Comparison of ENCODE assay signal across 10 cellular contexts in genomic region chr1:147177611-147178370, GRCh38. TPM values are rescaled to one million over a fixed set of nuclear protein-coding genes. Genes with fewer than 3 reads are reported as not detected.
A peak's percentile ranks its signal among the peaks of the same experiment; 100 is the strongest.
DNase-seq lines count a peak whose midpoint lies in the region; ATAC-seq and TF ChIP-seq lines count a peak whose summit lies in the region.
"Had no signal": no experiment of that assay in that cellular context is flagged by ENCODE, and none has a peak within 500 bp of the region (broad histone marks: within the 10 kb centered on the region; RNA-seq: fewer than 3 reads in every experiment).

No MANE protein-coding gene starts in this region.

- peaks cover 21% of the 10 kb centered on the region; the same call in 2 of the 3 replicates for H3K36me3 Mint-ChIP-seq in GM23338 (ENCODE audit: low read depth)
- H3K36me3 Mint-ChIP-seq in MCF 10A (ENCODE audit: insufficient read depth, unreplicated experiment): no peaks in the 10 kb centered on the region
- peaks cover 9 to 32% (median 18%) of the 10 kb centered on the region in 3 donors for H3K36me3 Mint-ChIP-seq in immature natural killer cell
- H3K36me3 Mint-ChIP-seq in stimulated activated naive B cell treated with anti-CD40 and anti-IgM and Interleukin-4, amounts not matched to agents 10 μg/mL and 1 μg/mL and 100 μg/mL, for 72 hours: peaks cover 11 to 19% of the 10 kb centered on the region in 2 donors

- H4K20me1 ChIP-seq in GM23338 (replicated peaks; ENCODE audit: insufficient read depth): no peaks in the 10 kb centered on the region

- peaks cover 12% of the 10 kb centered on the region; the same call in 1 of the 2 replicates for H3K4me1 ChIP-seq in GM23338 (ENCODE audit: insufficient read depth)

- ATAC-seq in GM23338 (peak; percentile 80), HG03342 (IDR thresholded peaks at IDR 0.05; ENCODE audit: unreplicated experiment) (no peak), HG02571 (IDR thresholded peaks at IDR 0.05; ENCODE audit: unreplicated experiment) (no peak)
- peak; percentile 45 to 59 for ATAC-seq in stimulated activated naive B cell treated with anti-CD40 and anti-IgM and Interleukin-4, amounts not matched to agents 10 μg/mL and 1 μg/mL and 100 μg/mL, for 72 hours (replicated peaks)

- peak overlapping the region; percentile 33 for H3K4me3 ChIP-seq in GM23338

- peaks cover 15% of the 10 kb centered on the region; the same call in 1 of the 2 replicates for H3K27me3 ChIP-seq in GM23338 (ENCODE audit: insufficient read depth)
- H3K27me3 ChIP-seq: heart left ventricle had no signal

- H3K4me3 Mint-ChIP-seq in GM23338 (no peak overlapping the region), MCF 10A (ENCODE audit: unreplicated experiment) (no peak overlapping the region), immature natural killer cell (peak overlapping the region in 4 of 5 donors; percentile 6 to 56 (median 13))
- peak overlapping the region; percentile 41 to 55 for H3K4me3 Mint-ChIP-seq in stimulated activated naive B cell treated with anti-CD40 and anti-IgM and Interleukin-4, amounts not matched to agents 10 μg/mL and 1 μg/mL and 100 μg/mL, for 72 hours
- H3K4me3 Mint-ChIP-seq: neural crest cell had no signal

- H3K27ac Mint-ChIP-seq in GM23338: no peak overlapping the region
- peak overlapping the region; percentile 24 for H3K27ac Mint-ChIP-seq in MCF 10A (ENCODE audit: low read depth, unreplicated experiment)
- no peak overlapping the region for H3K27ac Mint-ChIP-seq in immature natural killer cell
- peak overlapping the region; percentile 71 for H3K27ac Mint-ChIP-seq in stimulated activated naive B cell treated with anti-CD40 and anti-IgM and Interleukin-4, amounts not matched to agents 10 μg/mL and 1 μg/mL and 100 μg/mL, for 72 hours

- BruUV-seq in MCF 10A (replicated peaks; lab: Mats Ljungman, UMichigan): no TSS peak

- DNase-seq in GM23338 (ENCODE audit: low spot score) (peak; percentile 66), MCF 10A (ENCODE audit: unreplicated experiment) (peak; percentile 38), immature natural killer cell (no peak), DMS79 (lab: John Stamatoyannopoulos, UW) (no peak), SIG-M5 (lab: John Stamatoyannopoulos, UW) (no peak)
- no peak for DNase-seq in stimulated activated naive B cell treated with anti-CD40 and anti-IgM and Interleukin-4, amounts not matched to agents 10 μg/mL and 1 μg/mL and 100 μg/mL, for 72 hours

- peak overlapping the region; percentile 63; the same call in 1 of the 2 replicates for H2AFZ ChIP-seq in GM23338

- H3K27me3 Mint-ChIP-seq in GM23338 (ENCODE audit: insufficient read depth, low read depth, poor library complexity): peaks cover 8% of the 10 kb centered on the region
- no peaks in the 10 kb centered on the region for H3K27me3 Mint-ChIP-seq in MCF 10A (ENCODE audit: insufficient read depth, unreplicated experiment)
- H3K27me3 Mint-ChIP-seq in immature natural killer cell (ENCODE audit: low read depth in 3 of 3): peaks cover 0 to 5% (median 1%) of the 10 kb centered on the region in 3 donors
- peaks cover 0 to 4% of the 10 kb centered on the region in 2 donors for H3K27me3 Mint-ChIP-seq in stimulated activated naive B cell treated with anti-CD40 and anti-IgM and Interleukin-4, amounts not matched to agents 10 μg/mL and 1 μg/mL and 100 μg/mL, for 72 hours

- H3F3A ChIP-seq in GM23338 (replicated peaks; ENCODE audit: low read depth): no peaks in the 10 kb centered on the region

- H3K9me3 Mint-ChIP-seq in GM23338 (peaks cover 5% of the 10 kb centered on the region; the same call in 1 of the 3 replicates), MCF 10A (ENCODE audit: unreplicated experiment) (peaks cover 7% of the 10 kb centered on the region), immature natural killer cell (peaks cover 0 to 4% (median 0%) of the 10 kb centered on the region in 6 donors)
- no peaks in the 10 kb centered on the region for H3K9me3 Mint-ChIP-seq in stimulated activated naive B cell treated with anti-CD40 and anti-IgM and Interleukin-4, amounts not matched to agents 10 μg/mL and 1 μg/mL and 100 μg/mL, for 72 hours

- POLR2A ChIA-PET in MCF 10A (lab: Yijun Ruan, JAX): interaction anchor here (0.6 to 3.0 kb wide), 4 partner anchors 9 to 64 kb away, joined by 3 to 10 read pairs (median 3); partner anchors contain the start of gene CHD1L

- H3K9me2 ChIP-seq in GM23338 (ENCODE audit: insufficient read depth): no peaks in the 10 kb centered on the region

- H3K4me1 Mint-ChIP-seq in GM23338 (peaks cover 9% of the 10 kb centered on the region), MCF 10A (ENCODE audit: insufficient read depth, unreplicated experiment) (peaks cover 22% of the 10 kb centered on the region), immature natural killer cell (peaks cover 20 to 38% of the 10 kb centered on the region in 2 donors)
- H3K4me1 Mint-ChIP-seq in stimulated activated naive B cell treated with anti-CD40 and anti-IgM and Interleukin-4, amounts not matched to agents 10 μg/mL and 1 μg/mL and 100 μg/mL, for 72 hours: peaks cover 14 to 19% of the 10 kb centered on the region in 2 donors

- H3K36me3 ChIP-seq in GM23338 (ENCODE audit: insufficient read depth): no peaks in the 10 kb centered on the region

- peak overlapping the region; percentile 49 for H3K4me2 ChIP-seq in GM23338

- intact Hi-C loops in MCF 10A (cut with micrococcal nuclease): no loop called here

- H3K79me2 ChIP-seq in GM23338 (replicated peaks; ENCODE audit: insufficient read depth): no peaks in the 10 kb centered on the region; the same call in 1 of the 2 replicates

- CTCF ChIA-PET in MCF 10A (lab: Yijun Ruan, JAX): no interaction called here

- H3K27ac ChIP-seq in GM23338 (ENCODE audit: low read depth): no peak overlapping the region

- TF ChIP-seq CTCF in GM23338 (conservative IDR thresholded peaks at IDR 0.05; ENCODE audit: low read depth in 2 of 2) (peak in 1 of 2 experiments; percentile 4; a peak in 1 of 4 replicates), MCF 10A (IDR thresholded peaks at IDR 0.05; ENCODE audit: unreplicated experiment) (no peak)

TF ChIP-seq in GM23338, 12 proteins besides CTCF, POLR2A, EP300 and RAD21:
- TF ChIP-seq ZNF331 (CRISPR knock-in tag; IDR thresholded peaks at IDR 0.05; ENCODE audit: low read depth) (no peak), JUNB (IDR thresholded peaks at IDR 0.05; ENCODE audit: unreplicated experiment) (no peak), STAT1 (IDR thresholded peaks at IDR 0.05; ENCODE audit: unreplicated experiment) (no peak), ZNF114 (CRISPR knock-in tag; IDR thresholded peaks at IDR 0.05) (no peak)

RNA-seq across cellular contexts. Expression of gene PRKAB2, which starts 5.5 kb away (rescaled TPM):
- 27.3 and 32.2 TPM in 2 replicates for total RNA-seq in GM23338 (2014; rRNA removed; shearing (Covaris generic))
- polyA plus RNA-seq in GM23338 (2016; fragmentation: Nextera tagmentation; extraction: Ambion mirVana): 14.3 and 15.9 TPM in 2 replicates
- 35.1 and 47.6 TPM in 2 replicates for total RNA-seq in MCF 10A (2022)
- 1 to 10 TPM; 1.0 to 2.7 (median 2.3) TPM for polyA plus RNA-seq in immature natural killer cell

RNA-seq across cellular contexts. Expression of gene FMO5, which starts 47.3 kb away (rescaled TPM):
- 0.35 and 0.73 TPM in 2 replicates for total RNA-seq in GM23338 (2014; rRNA removed; shearing (Covaris generic))
- polyA plus RNA-seq in GM23338 (2016; fragmentation: Nextera tagmentation; extraction: Ambion mirVana) (0.54 and 0.84 TPM in 2 replicates), immature natural killer cell (10 to 100 TPM in 1 of 3 donors, 1 to 10 TPM in 2; 1.7 to 12.3 (median 2.8) TPM)
- total RNA-seq in MCF 10A (2022): 0.72 and 0.86 TPM in 2 replicates

Comparison
In these comparisons a context has a peak if more than half of its experiments do, and no peak if none do; other contexts are left out.
1. ATAC-seq: peak in GM23338 (single experiment) and stimulated activated naive B cell treated with anti-CD40 and anti-IgM and Interleukin-4, amounts not matched to agents 10 μg/mL and 1 μg/mL and 100 μg/mL, for 72 hours (2 of 2); none in HG03342 (single experiment) and HG02571 (single experiment).
2. DNase-seq: peak in GM23338 (single experiment) and MCF 10A (single experiment); none in immature natural killer cell (0 of 3), stimulated activated naive B cell treated with anti-CD40 and anti-IgM and Interleukin-4, amounts not matched to agents 10 μg/mL and 1 μg/mL and 100 μg/mL, for 72 hours (single experiment), DMS79 (single experiment) and SIG-M5 (single experiment).
3. H3K27ac Mint-ChIP-seq: peak in MCF 10A (single experiment) and stimulated activated naive B cell treated with anti-CD40 and anti-IgM and Interleukin-4, amounts not matched to agents 10 μg/mL and 1 μg/mL and 100 μg/mL, for 72 hours (single experiment); none in GM23338 (single experiment) and immature natural killer cell (0 of 6).
4. H3K4me3 Mint-ChIP-seq: peak in immature natural killer cell (4 of 5) and stimulated activated naive B cell treated with anti-CD40 and anti-IgM and Interleukin-4, amounts not matched to agents 10 μg/mL and 1 μg/mL and 100 μg/mL, for 72 hours (2 of 2); none in GM23338 (single experiment) and MCF 10A (single experiment).